6 cellular contexts compared by ENCODE assay signal in the genomic region with DNA sequence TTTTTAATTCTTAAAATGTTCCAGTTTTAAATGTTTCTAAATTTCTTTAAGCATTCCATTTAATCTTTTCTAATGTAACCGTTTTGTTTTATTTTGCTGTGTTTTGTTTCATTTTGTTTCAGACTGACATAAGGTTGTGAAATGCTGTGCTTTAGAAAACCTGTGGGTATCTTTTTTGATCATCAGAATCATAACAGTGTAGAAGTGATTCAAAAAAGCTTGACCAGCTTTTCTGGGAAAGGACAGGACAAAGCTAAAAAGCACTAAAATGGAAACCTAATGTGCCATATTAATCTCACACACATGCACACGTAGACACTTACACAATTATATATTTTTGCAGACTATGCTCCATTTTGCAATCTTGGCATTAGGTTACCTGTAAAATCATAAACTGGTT.
"Had no signal": no experiment of that assay in that cellular context is flagged by ENCODE, and none has a peak within 500 bp of the region (broad histone marks: within the 10 kb centered on the region; RNA-seq: fewer than 3 reads in every experiment).

No MANE protein-coding gene starts in this region.

- H3K27ac Mint-ChIP-seq: GM23338, H9, IgD-negative memory B cell had no signal

- H3K9me3 Mint-ChIP-seq: GM23338, H9, IgD-negative memory B cell had no signal

- ATAC-seq: GM23338, HepG2 had no signal

- DNase-seq: H9, HCEC 1CT, KBM-7 had no signal

- H3K4me1 Mint-ChIP-seq: H9 had no signal

- H3K4me3 Mint-ChIP-seq: GM23338, H9, IgD-negative memory B cell had no signal
